In genomic region chr20:10674684-10675455, GRCh38 we compare ENCODE assay signal across 8 cellular contexts. TPM values are rescaled to one million over a fixed set of nuclear protein-coding genes. Genes with fewer than 3 reads are reported as not detected.
DNase-seq lines count a peak whose midpoint lies in the region; ATAC-seq and TF ChIP-seq lines count a peak whose summit lies in the region.

No MANE protein-coding gene starts in this region.

- DNase-seq in COLO668 (lab: John Stamatoyannopoulos, UW; ENCODE audit: unreplicated experiment) (peak; percentile 88), GM19238 (ENCODE audit: insufficient read length, low spot score) (peak; percentile 68), NCI-H345 treated with DMSO at 0.1 percent for 48 hours (lab: John Stamatoyannopoulos, UW; ENCODE audit: unreplicated experiment) (peak; percentile 66), fibroblast of the aortic adventitia (ENCODE audit: low read depth) (peak; percentile 74), aorta (peak; percentile 89 to 94)
- DNase-seq in activated CD8-positive, alpha-beta memory T cell treated with anti-CD3 and anti-CD28 coated beads, Interleukin-2, amount 50 U/mL, for 48 hours: peak; percentile 79
- peak in 1 of 10 donors; percentile 19 for DNase-seq in naive thymus-derived CD8-positive, alpha-beta T cell

- H3K27ac ChIP-seq in aorta (ENCODE audit: low read depth in 1 of 2, low read length in 2 of 2): peak overlapping the region; percentile 95 to 97

- no peaks in the 10 kb centered on the region for H3K36me3 ChIP-seq in aorta (ENCODE audit: control insufficient read depth in 1 of 2, insufficient read depth in 2 of 2, low read length in 1 of 2)

- H3K9me3 Mint-ChIP-seq in naive thymus-derived CD8-positive, alpha-beta T cell: no peaks in the 10 kb centered on the region

- no peaks in the 10 kb centered on the region for H3K27me3 ChIP-seq in aorta (ENCODE audit: control insufficient read depth in 1 of 2, insufficient read depth in 2 of 2, low read length in 1 of 2)

- H3K27me3 Mint-ChIP-seq in naive thymus-derived CD8-positive, alpha-beta T cell: peaks cover 33 to 61% (median 51%) of the 10 kb centered on the region in 5 donors

- TF ChIP-seq CTCF in fibroblast of the aortic adventitia (IDR thresholded peaks at IDR 0.05; ENCODE audit: insufficient read depth, low read length): peak; percentile 88

- POLR2A ChIA-PET in naive thymus-derived CD8-positive, alpha-beta T cell (lab: Charles Lee): no interaction called here

- H3K4me3 Mint-ChIP-seq in naive thymus-derived CD8-positive, alpha-beta T cell: peak overlapping the region; percentile 53 to 83 (median 68)

- H3K9me3 ChIP-seq in aorta (ENCODE audit: control insufficient read depth, low read length): no peaks in the 10 kb centered on the region

- peaks cover 0 to 2% of the 10 kb centered on the region in 2 donors for H3K4me1 ChIP-seq in aorta (ENCODE audit: control insufficient read depth in 1 of 2, insufficient read depth in 2 of 2, low read length in 2 of 2)

- no peak overlapping the region for H3K27ac Mint-ChIP-seq in naive thymus-derived CD8-positive, alpha-beta T cell

- WGBS in aorta, 2 donors: 0 to 1% methylated on average over 38 of the region's 38 CpGs

- H3K36me3 Mint-ChIP-seq in naive thymus-derived CD8-positive, alpha-beta T cell: peaks cover 0 to 3% (median 0%) of the 10 kb centered on the region in 3 donors

- H3K4me1 Mint-ChIP-seq in naive thymus-derived CD8-positive, alpha-beta T cell: peaks cover 6 to 30% (median 16%) of the 10 kb centered on the region in 4 donors

- ATAC-seq in HG03159 (IDR thresholded peaks at IDR 0.05; ENCODE audit: unreplicated experiment) (peak; percentile 50), aorta (ENCODE audit: low FRiP score) (peak; percentile 81)
- ATAC-seq in naive thymus-derived CD8-positive, alpha-beta T cell: no peak

- intact Hi-C loops in aorta (cut with DNase I): loop anchor here (1.0 to 10.0 kb wide), 12 partner anchors 38 to 870 kb away; no protein-coding TSS in a partner anchor

- H3K4me3 ChIP-seq in fibroblast of the aortic adventitia (ENCODE audit: low read depth, low read length): peak overlapping the region; percentile 76
- H3K4me3 ChIP-seq in aorta (ENCODE audit: low read length in 2 of 2): peak overlapping the region; percentile 93 to 97

RNA-seq across cellular contexts. Expression of gene JAG1, which starts 1.1 kb away (rescaled TPM):
- total RNA-seq in fibroblast of the aortic adventitia (ENCODE audit: low replicate concordance) (39.2 and 46.7 TPM in 2 replicates), aorta (100 to 1,000 TPM; 133 to 226 TPM)
- under 1 TPM in 1 of 2 experiments, not detected in 1; 0.18 TPM for total RNA-seq in naive thymus-derived CD8-positive, alpha-beta T cell
- under 1 TPM in 2 of 3 donors, not detected in 1; 0.05 to 0.06 TPM for polyA plus RNA-seq in naive thymus-derived CD8-positive, alpha-beta T cell
- 100 to 1,000 TPM in 1 of 2 donors, 10 to 100 TPM in 1; 22.4 to 166 TPM for polyA plus RNA-seq in aorta

Comparison
In these comparisons a context has a peak if more than half of its experiments do, and no peak if none do; other contexts are left out.
1. ATAC-seq: peak in HG03159 (single experiment) and aorta (single experiment); none in naive thymus-derived CD8-positive, alpha-beta T cell (0 of 2).
2. RNA of gene JAG1, which starts 1.1 kb away (total RNA-seq): 133 to 226 TPM in aorta and 39.2 to 46.7 TPM in fibroblast of the aortic adventitia; 0.18 TPM in naive thymus-derived CD8-positive, alpha-beta T cell; every median in the first group is over 10 times any median in the second.